ENCODE assay signal across 8 cellular contexts in the genomic region with DNA sequence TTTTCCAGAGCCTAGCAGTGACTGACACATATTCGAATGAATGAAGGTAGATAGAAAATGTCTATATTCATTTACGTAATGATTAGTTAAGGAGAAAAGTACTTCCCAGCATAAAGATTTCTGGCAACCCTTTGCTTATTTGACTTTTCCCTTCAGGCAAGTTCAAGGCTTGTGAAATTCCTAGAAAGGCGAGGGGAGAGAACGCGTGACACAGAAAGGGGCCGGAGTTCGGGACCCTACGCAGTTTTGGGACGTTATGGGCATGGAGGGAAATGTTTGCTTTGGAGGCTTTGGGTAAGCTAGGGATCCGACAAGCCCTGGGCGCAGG.
A peak's percentile ranks its signal among the peaks of the same experiment; 100 is the strongest.
DNase-seq lines count a peak whose midpoint lies in the region; ATAC-seq and TF ChIP-seq lines count a peak whose summit lies in the region.

No MANE protein-coding gene starts in this region.

- no peaks in the 10 kb centered on the region for H3K9me3 ChIP-seq in mucosa of rectum (ENCODE audit: control insufficient read depth in 2 of 2, low read length in 2 of 2)

- no peaks in the 10 kb centered on the region for H3K27me3 ChIP-seq in mucosa of rectum (ENCODE audit: control insufficient read depth in 2 of 2, insufficient read depth in 2 of 2, low read length in 2 of 2)

- no peaks in the 10 kb centered on the region for H3K9me3 Mint-ChIP-seq in stimulated activated naive CD8-positive, alpha-beta T cell treated with anti-CD3 and anti-CD28 coated beads, Interleukin-15, Interleukin-2, amounts not matched to agents 100 ng/mL and 50 ng/mL, for 24 hours

- H3K4me1 Mint-ChIP-seq in stimulated activated naive CD8-positive, alpha-beta T cell treated with anti-CD3 and anti-CD28 coated beads, Interleukin-15, Interleukin-2, amounts not matched to agents 100 ng/mL and 50 ng/mL, for 24 hours (ENCODE audit: low read depth): peaks cover 40% of the 10 kb centered on the region

- peaks cover 3% of the 10 kb centered on the region for H3K27me3 Mint-ChIP-seq in stimulated activated naive CD8-positive, alpha-beta T cell treated with anti-CD3 and anti-CD28 coated beads, Interleukin-15, Interleukin-2, amounts not matched to agents 100 ng/mL and 50 ng/mL, for 24 hours

- no peak overlapping the region for H3K27ac Mint-ChIP-seq in stimulated activated naive CD8-positive, alpha-beta T cell treated with anti-CD3 and anti-CD28 coated beads, Interleukin-15, Interleukin-2, amounts not matched to agents 100 ng/mL and 50 ng/mL, for 24 hours

- peak overlapping the region; percentile 77 to 86 for H3K9ac ChIP-seq in mucosa of rectum (ENCODE audit: low read depth in 1 of 2, low read length in 2 of 2)

- no peak for ATAC-seq in stimulated activated naive CD8-positive, alpha-beta T cell treated with anti-CD3 and anti-CD28 coated beads, Interleukin-15, Interleukin-2, amounts not matched to agents 100 U/mL and 50 U/mL, for 24 hours
- no peak for ATAC-seq in GM19023 (IDR thresholded peaks at IDR 0.05; ENCODE audit: unreplicated experiment)
- ATAC-seq in HG03139 (IDR thresholded peaks at IDR 0.05; ENCODE audit: unreplicated experiment): no peak

- no peaks in the 10 kb centered on the region for H3K36me3 Mint-ChIP-seq in stimulated activated naive CD8-positive, alpha-beta T cell treated with anti-CD3 and anti-CD28 coated beads, Interleukin-15, Interleukin-2, amounts not matched to agents 100 ng/mL and 50 ng/mL, for 24 hours (ENCODE audit: low read depth)

- no peaks in the 10 kb centered on the region for H3K36me3 ChIP-seq in mucosa of rectum (ENCODE audit: control insufficient read depth in 2 of 2, insufficient read depth in 2 of 2, low read length in 2 of 2)

- DNase-seq in stimulated activated naive CD8-positive, alpha-beta T cell treated with anti-CD3 and anti-CD28 coated beads, Interleukin-15, Interleukin-2, amounts not matched to agents 100 U/mL and 50 U/mL, for 24 hours: no peak
- DNase-seq in caudate nucleus (lab: John Stamatoyannopoulos, UW) (no peak), erythroblast (lab: John Stamatoyannopoulos, UW) (no peak), activated gamma-delta T cell (lab: John Stamatoyannopoulos, UW) (no peak)

- TF ChIP-seq POLR2A in erythroblast (IDR thresholded peaks at IDR 0.05; ENCODE audit: low read length): no peak

- H3K27ac ChIP-seq in caudate nucleus (ENCODE audit: low read depth, low read length): peak overlapping the region; percentile 86
- peak overlapping the region; percentile 81 to 85 for H3K27ac ChIP-seq in mucosa of rectum (ENCODE audit: low read depth in 2 of 2, low read length in 2 of 2)

- H3K4me3 Mint-ChIP-seq in stimulated activated naive CD8-positive, alpha-beta T cell treated with anti-CD3 and anti-CD28 coated beads, Interleukin-15, Interleukin-2, amounts not matched to agents 100 ng/mL and 50 ng/mL, for 24 hours: peak overlapping the region; percentile 68

- H3K4me3 ChIP-seq in mucosa of rectum (ENCODE audit: low read length in 2 of 2): peak overlapping the region; percentile 82 to 84

- H3K4me1 ChIP-seq in mucosa of rectum (ENCODE audit: control insufficient read depth in 2 of 2, insufficient read depth in 2 of 2, low read length in 2 of 2): peaks cover 12 to 18% of the 10 kb centered on the region in 2 donors
